20 cellular contexts compared by ENCODE assay signal in genomic region chr12:11499802-11500201, GRCh38.
DNase-seq lines count a peak whose midpoint lies in the region; ATAC-seq, FAIRE-seq and TF ChIP-seq lines count a peak whose summit lies in the region.
"Had no signal": no experiment of that assay in that cellular context is flagged by ENCODE, and none has a peak within 500 bp of the region (broad histone marks: within the 10 kb centered on the region; RNA-seq: fewer than 3 reads in every experiment).

No MANE protein-coding gene starts in this region.

- DNase-seq in GM23338 (ENCODE audit: low spot score) (no peak), NCI-H1930 (lab: John Stamatoyannopoulos, UW) (peak; percentile 35 to 38), NCI-H446 treated with DMSO at 0.1 percent for 48 hours (lab: John Stamatoyannopoulos, UW) (no peak), GM12892 (ENCODE audit: insufficient read length) (no peak), globus pallidus (ENCODE audit: low spot score) (no peak)
- DNase-seq: GF-D8, NCI-H187, NCI-H524 treated with DMSO at 0.1 percent for 48 hours, SHP77 treated with DMSO at 0.1 percent for 48 hours had no signal

- H3K36me3 ChIP-seq in GM23338 (ENCODE audit: insufficient read depth): no peaks in the 10 kb centered on the region
- H3K36me3 ChIP-seq in neuron (ENCODE audit: insufficient read depth, low read length): no peaks in the 10 kb centered on the region
- H3K36me3 ChIP-seq: cardiac muscle cell, gastrocnemius medialis, prostate gland had no signal

- H3K4me3 ChIP-seq in GM23338 (peak overlapping the region; percentile 65), neuron (ENCODE audit: low read length) (no peak overlapping the region)
- H3K4me3 ChIP-seq: cardiac muscle cell, gastrocnemius medialis, lung, prostate gland, smooth muscle cell had no signal

- H2AFZ ChIP-seq in GM23338 (0 out of 2 replicates have a peak overlapping the region, but pooled peaks have one; percentile 84), neuron (ENCODE audit: low read depth, low read length) (peak overlapping the region; percentile 68)

- H3K27me3 Mint-ChIP-seq in GM23338 (ENCODE audit: insufficient read depth, low read depth, poor library complexity): peaks cover 16% of the 10 kb centered on the region

- H3K9me3 ChIP-seq in neuron (ENCODE audit: low read length): no peaks in the 10 kb centered on the region
- H3K9me3 ChIP-seq: gastrocnemius medialis, prostate gland had no signal

- H3K27ac ChIP-seq in GM23338 (ENCODE audit: low read depth) (no peak overlapping the region), cingulate gyrus (ENCODE audit: low read depth, low read length) (peak overlapping the region; percentile 39)
- H3K27ac ChIP-seq: cardiac muscle cell, gastrocnemius medialis, prostate gland had no signal

- no peaks in the 10 kb centered on the region for H3K9me2 ChIP-seq in GM23338 (ENCODE audit: insufficient read depth)

- no peaks in the 10 kb centered on the region for H4K20me1 ChIP-seq in GM23338 (replicated peaks; ENCODE audit: insufficient read depth)

- no peaks in the 10 kb centered on the region for H3K9me3 Mint-ChIP-seq in GM23338
- H3K9me3 Mint-ChIP-seq: T-helper 2 cell treated with Interferon-gamma antibody and Interleukin-4, amounts not matched to agents 5 μg/mL and 100 μg/mL, for 36 hours had no signal

- ATAC-seq in GM23338: peak; percentile 10
- no peak for ATAC-seq in HG03280 (IDR thresholded peaks at IDR 0.05; ENCODE audit: unreplicated experiment)
- ATAC-seq: gastrocnemius medialis had no signal

- H3F3A ChIP-seq in GM23338 (replicated peaks; ENCODE audit: low read depth): no peaks in the 10 kb centered on the region

- no peak overlapping the region for H3K27ac Mint-ChIP-seq in GM23338
- H3K27ac Mint-ChIP-seq: T-helper 2 cell treated with Interferon-gamma antibody and Interleukin-4, amounts not matched to agents 5 μg/mL and 100 μg/mL, for 36 hours had no signal

- H3K4me1 ChIP-seq in GM23338 (ENCODE audit: insufficient read depth) (no peaks in the 10 kb centered on the region; the same call in 1 of the 2 replicates), neuron (ENCODE audit: insufficient read depth, low read length) (no peaks in the 10 kb centered on the region)
- H3K4me1 ChIP-seq: gastrocnemius medialis, prostate gland had no signal

- H3K79me2 ChIP-seq in GM23338 (replicated peaks; ENCODE audit: insufficient read depth): no peaks in the 10 kb centered on the region

- TF ChIP-seq POLR2A in GM12892 (IDR thresholded peaks at IDR 0.05; ENCODE audit: low read depth, low read length): no peak

- H3K27me3 ChIP-seq in GM23338 (ENCODE audit: insufficient read depth): peaks cover 35% of the 10 kb centered on the region
- peaks cover 3% of the 10 kb centered on the region for H3K27me3 ChIP-seq in neuron (ENCODE audit: insufficient read depth, low read length)
- H3K27me3 ChIP-seq: gastrocnemius medialis had no signal

- FAIRE-seq in GM12892 (lab: Jason Lieb, UNC): no peak
- FAIRE-seq: D721Med, HTR-8/SVneo had no signal

- peak in 1 of 2 experiments; percentile 37; a peak in 2 of 4 replicates for TF ChIP-seq CTCF in GM23338 (conservative IDR thresholded peaks at IDR 0.05; ENCODE audit: low read depth in 2 of 2)

- peak overlapping the region; percentile 66 for H3K4me3 Mint-ChIP-seq in GM23338
- H3K4me3 Mint-ChIP-seq: T-helper 2 cell treated with Interferon-gamma antibody and Interleukin-4, amounts not matched to agents 5 μg/mL and 100 μg/mL, for 36 hours had no signal

- peak overlapping the region; percentile 92 for H3K4me2 ChIP-seq in GM23338

- H3K36me3 Mint-ChIP-seq in GM23338 (ENCODE audit: low read depth): no peaks in the 10 kb centered on the region

- H3K4me1 Mint-ChIP-seq in GM23338: peaks cover 6% of the 10 kb centered on the region

TF ChIP-seq in GM23338, 12 proteins besides CTCF, POLR2A, EP300 and RAD21 (continues in another document):
- TF ChIP-seq EZH2phosphoT487 (IDR thresholded peaks at IDR 0.05; ENCODE audit: unreplicated experiment): no peak
- no peak for TF ChIP-seq ZNF331 (CRISPR knock-in tag; IDR thresholded peaks at IDR 0.05; ENCODE audit: low read depth)
- no peak for TF ChIP-seq NANOG (IDR thresholded peaks at IDR 0.05; ENCODE audit: borderline replicate concordance)
- no peak for TF ChIP-seq ZNF462 (CRISPR knock-in tag; IDR thresholded peaks at IDR 0.05)
- no peak for TF ChIP-seq ETS1 (IDR thresholded peaks at IDR 0.05)
- TF ChIP-seq CREB1 (CRISPR knock-in tag; IDR thresholded peaks at IDR 0.05; ENCODE audit: low read depth): no peak

Comparison
In these comparisons a context has a peak if more than half of its experiments do, and no peak if none do; other contexts are left out.
1. DNase-seq: peak in NCI-H1930 (2 of 2); none in GM23338 (single experiment), NCI-H446 treated with DMSO at 0.1 percent for 48 hours (single experiment), GM12892 (single experiment) and globus pallidus (single experiment).